In genomic region chr10:125441151-125441550, GRCh38 we compare ENCODE assay signal across 30 cellular contexts.
A peak's percentile ranks its signal among the peaks of the same experiment; 100 is the strongest.
DNase-seq lines count a peak whose midpoint lies in the region; ATAC-seq and TF ChIP-seq lines count a peak whose summit lies in the region.
"Had no signal": no experiment of that assay in that cellular context is flagged by ENCODE, and none has a peak within 500 bp of the region (broad histone marks: within the 10 kb centered on the region; RNA-seq: fewer than 3 reads in every experiment).

No MANE protein-coding gene starts in this region.

- peak; percentile 11 for DNase-seq in DMS53 treated with DMSO at 0.1 percent for 48 hours (lab: John Stamatoyannopoulos, UW; ENCODE audit: unreplicated experiment)
- DNase-seq in HCEC 1CT: peak; percentile 22
- DNase-seq in mammary epithelial cell: peak; percentile 12
- DNase-seq in myocyte (ENCODE audit: low read depth): peak; percentile 23
- no peak for DNase-seq in upper lobe of right lung
- no peak for DNase-seq in BE2C
- no peak for DNase-seq in middle frontal gyrus (ENCODE audit: extremely low spot score, low spot score)
- DNase-seq: activated CD4-positive, alpha-beta T cell treated with anti-CD3 and anti-CD28 coated beads for 4 hours; activated effector memory CD4-positive, alpha-beta T cell treated with Interleukin-2 at 50 U/mL for 16 hours; activated naive CD8-positive, alpha-beta T cell treated with anti-CD3 and anti-CD28 coated beads for 36 hours; anterior cingulate cortex; COR-L47; effector CD4-positive, alpha-beta T cell; heart right ventricle; KBM-7; midbrain; natural killer cell; NCI-H1930; NCI-H69; nucleus accumbens; right lobe of liver; SHP77 treated with DMSO at 0.1 percent for 48 hours; stimulated activated CD4-positive, alpha-beta T cell treated with anti-CD3 and anti-CD28 coated beads, Interleukin-4, amount 100 ng/mL, for 24 hours; tibial artery had no signal

- no peak for ATAC-seq in upper lobe of right lung
- ATAC-seq: heart right ventricle, natural killer cell, Panc1, right lobe of liver had no signal

- no TSS peak for BruUV-seq in mammary epithelial cell (replicated peaks; lab: Mats Ljungman, UMichigan)

- CTCF ChIA-PET in mammary epithelial cell (lab: Charles Lee; ENCODE audit: low non-redundant PET): no interaction called here

- no peaks in the 10 kb centered on the region for H4K20me1 ChIP-seq in mammary epithelial cell (ENCODE audit: insufficient read depth, low read length)

- H3K4me3 ChIP-seq in mammary epithelial cell (replicated peaks in 1 of 3; ENCODE audit: insufficient read depth in 1 of 3, low read depth in 2 of 3, low read length in 3 of 3) (no peak overlapping the region), upper lobe of right lung (no peak overlapping the region), BE2C (ENCODE audit: low read depth, low read length) (no peak overlapping the region)
- H3K4me3 ChIP-seq: cardiac muscle cell, heart right ventricle, prostate gland, right lobe of liver, tibial artery had no signal

- H3K4me1 ChIP-seq in mammary epithelial cell (ENCODE audit: insufficient read depth, low read length) (no peaks in the 10 kb centered on the region), upper lobe of right lung (no peaks in the 10 kb centered on the region), BE2C (no peaks in the 10 kb centered on the region)
- H3K4me1 ChIP-seq: heart right ventricle, prostate gland, right lobe of liver, tibial artery had no signal

- H3K9ac ChIP-seq in mammary epithelial cell (ENCODE audit: insufficient read depth, low read length): no peak overlapping the region

- intact Hi-C loops in mammary epithelial cell (cut with micrococcal nuclease): no loop called here
- intact Hi-C loops in upper lobe of right lung (cut with DNase I): no loop called here

- H2AFZ ChIP-seq in mammary epithelial cell (ENCODE audit: low read depth, low read length): no peak overlapping the region

- H3K27ac ChIP-seq in mammary epithelial cell (ENCODE audit: insufficient read depth, low read depth, low read length) (no peak overlapping the region), upper lobe of right lung (no peak overlapping the region)
- H3K27ac ChIP-seq: C4-2B, cardiac muscle cell, epithelial cell of prostate, heart right ventricle, prostate gland, right lobe of liver, tibial artery, VCaP had no signal

- H3K9me3 ChIP-seq in mammary epithelial cell (replicated peaks; ENCODE audit: insufficient read depth, low read length) (no peaks in the 10 kb centered on the region), upper lobe of right lung (no peaks in the 10 kb centered on the region), BE2C (no peaks in the 10 kb centered on the region)
- H3K9me3 ChIP-seq: prostate gland, right lobe of liver, tibial artery had no signal

- H3K36me3 ChIP-seq in mammary epithelial cell (ENCODE audit: insufficient read depth, low read length) (no peaks in the 10 kb centered on the region), upper lobe of right lung (no peaks in the 10 kb centered on the region), BE2C (no peaks in the 10 kb centered on the region)
- H3K36me3 ChIP-seq: cardiac muscle cell, heart right ventricle, prostate gland, right lobe of liver, tibial artery had no signal

- TF ChIP-seq CTCF in mammary epithelial cell (conservative IDR thresholded peaks at IDR 0.05 in 1 of 2, IDR thresholded peaks at IDR 0.05 in 1 of 2; ENCODE audit: extremely low read depth in 1 of 2, insufficient read depth in 1 of 2, low read depth in 1 of 2, low read length in 2 of 2) (no peak), upper lobe of right lung (IDR thresholded peaks at IDR 0.05) (no peak), BE2C (IDR thresholded peaks at IDR 0.05; ENCODE audit: low read depth, low read length) (no peak)

- H3K79me2 ChIP-seq in mammary epithelial cell (ENCODE audit: insufficient read depth, low read length): no peaks in the 10 kb centered on the region

- H3K27me3 ChIP-seq in mammary epithelial cell (ENCODE audit: insufficient read depth, low read length) (no peaks in the 10 kb centered on the region), upper lobe of right lung (no peaks in the 10 kb centered on the region), BE2C (no peaks in the 10 kb centered on the region)
- H3K27me3 ChIP-seq: cardiac muscle cell, right lobe of liver had no signal

- no peak overlapping the region for H3K4me2 ChIP-seq in mammary epithelial cell (ENCODE audit: insufficient read depth, low read depth, low read length)

- 68% methylated on average over 4 of the region's 4 CpGs for whole genome bisulfite sequencing in mammary epithelial cell (ENCODE audit: low coverage, missing lambda C conversion rate)

- in situ Hi-C loops in mammary epithelial cell (cut with MboI; ENCODE audit: low sequenced_read_pairs in 2 of 2): no loop called here

- dilution Hi-C loops in mammary epithelial cell (cut with HindIII; ENCODE audit: low sequenced_read_pairs): no loop called here

Comparison
In these comparisons a context has a peak if more than half of its experiments do, and no peak if none do; other contexts are left out.
1. DNase-seq: peak in DMS53 treated with DMSO at 0.1 percent for 48 hours (single experiment), HCEC 1CT (single experiment), mammary epithelial cell (single experiment) and myocyte (single experiment); none in upper lobe of right lung (single experiment), BE2C (single experiment) and middle frontal gyrus (single experiment).